13 cellular contexts compared by ENCODE assay signal in the genomic region with DNA sequence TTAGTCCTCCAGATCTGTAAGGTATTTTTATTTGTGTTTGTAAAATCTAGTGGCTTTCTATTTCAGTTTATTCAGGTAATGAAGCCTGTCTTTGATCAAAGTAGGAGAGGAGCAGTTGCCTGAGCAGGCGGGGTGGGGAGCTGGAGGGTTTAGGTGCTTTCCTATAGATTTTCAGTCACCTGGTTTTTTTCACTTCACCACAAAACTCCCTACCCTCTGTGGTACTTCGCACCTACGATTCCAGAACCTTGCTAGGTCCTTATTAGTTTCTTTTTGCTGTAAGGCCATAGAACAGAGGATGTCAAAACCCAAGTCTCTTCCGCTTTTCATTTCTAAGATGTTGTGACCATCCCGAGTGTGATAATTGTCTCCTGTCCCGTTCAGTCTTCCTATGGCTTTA. TPM values are rescaled to one million over a fixed set of nuclear protein-coding genes. Genes with fewer than 3 reads are reported as not detected.
DNase-seq lines count a peak whose midpoint lies in the region; ATAC-seq and TF ChIP-seq lines count a peak whose summit lies in the region.
"Had no signal": no experiment of that assay in that cellular context is flagged by ENCODE, and none has a peak within 500 bp of the region (broad histone marks: within the 10 kb centered on the region; RNA-seq: fewer than 3 reads in every experiment).

No MANE protein-coding gene starts in this region.

- ATAC-seq in activated naive CD8-positive, alpha-beta T cell treated with anti-CD3 and anti-CD28 coated beads, Interleukin-2, amount 50 U/mL, for 24 hours, result no peak
- ATAC-seq in GM21786 (IDR thresholded peaks at IDR 0.05; ENCODE audit: unreplicated experiment) (peak; percentile 62), HG03432 (IDR thresholded peaks at IDR 0.05; ENCODE audit: unreplicated experiment) (peak; percentile 38), HG03025 (IDR thresholded peaks at IDR 0.05; ENCODE audit: low FRiP score, unreplicated experiment) (no peak)
- ATAC-seq in stimulated activated naive B cell treated with anti-CD40 and anti-IgM and Interleukin-4, amounts not matched to agents 10 μg/mL and 1 μg/mL and 100 μg/mL, for 72 hours (replicated peaks), result no peak

- no peak for DNase-seq in activated naive CD8-positive, alpha-beta T cell treated with anti-CD3 and anti-CD28 coated beads for 36 hours
- no peak for DNase-seq in activated naive CD8-positive, alpha-beta T cell treated with anti-CD3 and anti-CD28 coated beads, Interleukin-2, amount 50 U/mL, for 24 hours
- DNase-seq in NCI-H2171 treated with DMSO at 0.1 percent for 48 hours (lab: John Stamatoyannopoulos, UW) (no peak), tibial nerve (ENCODE audit: low spot score in 2 of 2) (no peak)
- DNase-seq in stimulated activated naive B cell treated with anti-CD40 and anti-IgM and Interleukin-4, amounts not matched to agents 10 μg/mL and 1 μg/mL and 100 μg/mL, for 72 hours, result no peak
- DNase-seq: amygdala, DMS53, MV-4-11 had no signal

- no peaks in the 10 kb centered on the region for H3K27me3 Mint-ChIP-seq in activated naive CD8-positive, alpha-beta T cell treated with anti-CD3 and anti-CD28 coated beads for 36 hours
- no peaks in the 10 kb centered on the region for H3K27me3 Mint-ChIP-seq in activated naive CD8-positive, alpha-beta T cell treated with anti-CD3 and anti-CD28 coated beads, Interleukin-2, amount 50 U/mL, for 24 hours
- H3K27me3 Mint-ChIP-seq in stimulated activated naive B cell treated with anti-CD40 and anti-IgM and Interleukin-4, amounts not matched to agents 10 μg/mL and 1 μg/mL and 100 μg/mL, for 72 hours, result no peaks in the 10 kb centered on the region

- no peaks in the 10 kb centered on the region for H3K4me1 ChIP-seq in tibial nerve
- H3K4me1 ChIP-seq: parathyroid adenoma had no signal

- no peaks in the 10 kb centered on the region for H3K27me3 ChIP-seq in tibial nerve

- H3K27ac ChIP-seq in tibial nerve, result no peak overlapping the region
- H3K27ac ChIP-seq: parathyroid adenoma had no signal

- H3K36me3 Mint-ChIP-seq in activated naive CD8-positive, alpha-beta T cell treated with anti-CD3 and anti-CD28 coated beads for 36 hours, result peaks cover 62% of the 10 kb centered on the region
- H3K36me3 Mint-ChIP-seq in activated naive CD8-positive, alpha-beta T cell treated with anti-CD3 and anti-CD28 coated beads, Interleukin-2, amount 50 U/mL, for 24 hours (ENCODE audit: low read depth), result peaks cover 64% of the 10 kb centered on the region
- H3K36me3 Mint-ChIP-seq in stimulated activated naive B cell treated with anti-CD40 and anti-IgM and Interleukin-4, amounts not matched to agents 10 μg/mL and 1 μg/mL and 100 μg/mL, for 72 hours, result peaks cover 20 to 45% of the 10 kb centered on the region in 2 donors

- no peak for TF ChIP-seq EP300 in tibial nerve (IDR thresholded peaks at IDR 0.05)

- peaks cover 2% of the 10 kb centered on the region for H3K9me3 Mint-ChIP-seq in activated naive CD8-positive, alpha-beta T cell treated with anti-CD3 and anti-CD28 coated beads for 36 hours
- H3K9me3 Mint-ChIP-seq in activated naive CD8-positive, alpha-beta T cell treated with anti-CD3 and anti-CD28 coated beads, Interleukin-2, amount 50 U/mL, for 24 hours, result no peaks in the 10 kb centered on the region
- no peaks in the 10 kb centered on the region for H3K9me3 Mint-ChIP-seq in stimulated activated naive B cell treated with anti-CD40 and anti-IgM and Interleukin-4, amounts not matched to agents 10 μg/mL and 1 μg/mL and 100 μg/mL, for 72 hours
- H3K9me3 Mint-ChIP-seq: T-helper 2 cell treated with Interferon-gamma antibody and Interleukin-4, amounts not matched to agents 5 μg/mL and 100 μg/mL, for 36 hours had no signal

- H3K4me1 Mint-ChIP-seq in activated naive CD8-positive, alpha-beta T cell treated with anti-CD3 and anti-CD28 coated beads for 36 hours, result peaks cover 47% of the 10 kb centered on the region
- H3K4me1 Mint-ChIP-seq in activated naive CD8-positive, alpha-beta T cell treated with anti-CD3 and anti-CD28 coated beads, Interleukin-2, amount 50 U/mL, for 24 hours, result peaks cover 26% of the 10 kb centered on the region
- peaks cover 19 to 29% of the 10 kb centered on the region in 2 donors for H3K4me1 Mint-ChIP-seq in stimulated activated naive B cell treated with anti-CD40 and anti-IgM and Interleukin-4, amounts not matched to agents 10 μg/mL and 1 μg/mL and 100 μg/mL, for 72 hours

- H3K36me3 ChIP-seq in tibial nerve, result peaks cover 0 to 11% (median 0%) of the 10 kb centered on the region in 3 donors

- TF ChIP-seq CTCF in tibial nerve (IDR thresholded peaks at IDR 0.05), result no peak

- no peak for TF ChIP-seq POLR2A in tibial nerve (IDR thresholded peaks at IDR 0.05)

- no peaks in the 10 kb centered on the region for H3K9me3 ChIP-seq in tibial nerve

- H3K27ac Mint-ChIP-seq in activated naive CD8-positive, alpha-beta T cell treated with anti-CD3 and anti-CD28 coated beads for 36 hours, result peak overlapping the region; percentile 50
- no peak overlapping the region for H3K27ac Mint-ChIP-seq in activated naive CD8-positive, alpha-beta T cell treated with anti-CD3 and anti-CD28 coated beads, Interleukin-2, amount 50 U/mL, for 24 hours
- H3K27ac Mint-ChIP-seq in stimulated activated naive B cell treated with anti-CD40 and anti-IgM and Interleukin-4, amounts not matched to agents 10 μg/mL and 1 μg/mL and 100 μg/mL, for 72 hours, result no peak overlapping the region
- H3K27ac Mint-ChIP-seq: T-helper 2 cell treated with Interferon-gamma antibody and Interleukin-4, amounts not matched to agents 5 μg/mL and 100 μg/mL, for 36 hours had no signal

- no peak overlapping the region for H3K4me3 Mint-ChIP-seq in activated naive CD8-positive, alpha-beta T cell treated with anti-CD3 and anti-CD28 coated beads for 36 hours
- no peak overlapping the region for H3K4me3 Mint-ChIP-seq in activated naive CD8-positive, alpha-beta T cell treated with anti-CD3 and anti-CD28 coated beads, Interleukin-2, amount 50 U/mL, for 24 hours
- H3K4me3 Mint-ChIP-seq in stimulated activated naive B cell treated with anti-CD40 and anti-IgM and Interleukin-4, amounts not matched to agents 10 μg/mL and 1 μg/mL and 100 μg/mL, for 72 hours, result no peak overlapping the region
- H3K4me3 Mint-ChIP-seq: T-helper 2 cell treated with Interferon-gamma antibody and Interleukin-4, amounts not matched to agents 5 μg/mL and 100 μg/mL, for 36 hours had no signal

- no peak overlapping the region for H3K4me3 ChIP-seq in tibial nerve

- WGBS in tibial nerve, 2 donors, result 77 to 90% methylated on average over 6 of the region's 6 CpGs

RNA-seq across cellular contexts. Expression of a gene that starts 26.6 kb away (rescaled TPM):
- 10 to 100 TPM; 29.3 to 31.3 TPM for total RNA-seq in activated naive CD8-positive, alpha-beta T cell treated with anti-CD3 and anti-CD28 coated beads for 36 hours
- 10 to 100 TPM in 1 of 4 donors, 1 to 10 TPM in 3; 2.8 to 13.5 (median 5.0) TPM for total RNA-seq in tibial nerve

Comparison
In these comparisons a context has a peak if more than half of its experiments do, and no peak if none do; other contexts are left out.
1. ATAC-seq: peak in GM21786 (single experiment) and HG03432 (single experiment); none in activated naive CD8-positive, alpha-beta T cell treated with anti-CD3 and anti-CD28 coated beads, Interleukin-2, amount 50 U/mL, for 24 hours (single experiment), HG03025 (single experiment) and stimulated activated naive B cell treated with anti-CD40 and anti-IgM and Interleukin-4, amounts not matched to agents 10 μg/mL and 1 μg/mL and 100 μg/mL, for 72 hours (0 of 2).